Comparison of ENCODE assay signal across 27 cellular contexts in genomic region chr14:101187816-101188570, GRCh38.
A peak's percentile ranks its signal among the peaks of the same experiment; 100 is the strongest.
DNase-seq lines count a peak whose midpoint lies in the region; ATAC-seq and TF ChIP-seq lines count a peak whose summit lies in the region.
"Had no signal": no experiment of that assay in that cellular context is flagged by ENCODE, and none has a peak within 500 bp of the region (broad histone marks: within the 10 kb centered on the region; RNA-seq: fewer than 3 reads in every experiment).

No MANE protein-coding gene starts in this region.

- H3K79me2 ChIP-seq in H9 (ENCODE audit: insufficient read depth, low read length) = no peaks in the 10 kb centered on the region
- H3K79me2 ChIP-seq in mesendoderm (ENCODE audit: control insufficient read depth, insufficient read depth, low read length) = no peaks in the 10 kb centered on the region

- H3K4me1 Mint-ChIP-seq in activated T-cell treated with anti-CD3 and anti-CD28 coated beads, Interleukin-2, amount 50 U/mL, for 24 hours (ENCODE audit: low read depth) = no peaks in the 10 kb centered on the region
- H3K4me1 Mint-ChIP-seq in H9 = peaks cover 9 to 21% of the 10 kb centered on the region in 2 experiments
- no peaks in the 10 kb centered on the region for H3K4me1 Mint-ChIP-seq in T-helper 2 cell treated with Interferon-gamma antibody and Interleukin-4, amounts not matched to agents 5 μg/mL and 100 μg/mL, for 36 hours (ENCODE audit: low read depth)
- H3K4me1 Mint-ChIP-seq: activated naive CD8-positive, alpha-beta T cell treated with anti-CD3 and anti-CD28 coated beads, Interleukin-2, amount 50 U/mL, for 24 hours; naive B cell; stimulated activated naive B cell treated with anti-CD40 and anti-IgM and Interleukin-4, amounts not matched to agents 10 μg/mL and 1 μg/mL and 100 μg/mL, for 72 hours had no signal

- H2BK12ac ChIP-seq in H9 (ENCODE audit: insufficient read length, low read depth, low read length) = no peak overlapping the region

- intact Hi-C loops in upper lobe of right lung (cut with DNase I) = no loop called here

- H3K56ac ChIP-seq in H9 (ENCODE audit: insufficient read length, low read depth, low read length) = no peak overlapping the region
- no peak overlapping the region for H3K56ac ChIP-seq in mesendoderm (ENCODE audit: low read length)

- no peak overlapping the region for H2AFZ ChIP-seq in H9 (ENCODE audit: low read length)

- TF ChIP-seq CTCF in H9 (conservative IDR thresholded peaks at IDR 0.05) (peak; percentile 37; the same call in 2 of the 3 replicates), upper lobe of right lung (IDR thresholded peaks at IDR 0.05) (no peak)

- H3K18ac ChIP-seq in H9 (ENCODE audit: insufficient read length, low read depth, low read length) (no peak overlapping the region), mesendoderm (ENCODE audit: low read length) (no peak overlapping the region)

- H3K4me2 ChIP-seq in H9 (ENCODE audit: insufficient read depth, insufficient read length, low read length) = no peak overlapping the region
- no peak overlapping the region for H3K4me2 ChIP-seq in mesendoderm (ENCODE audit: low read length)

- no peak overlapping the region for H2BK15ac ChIP-seq in H9 (ENCODE audit: low read depth, low read length)
- no peak overlapping the region for H2BK15ac ChIP-seq in mesendoderm (replicated peaks; ENCODE audit: low read depth)

- ATAC-seq in upper lobe of right lung (no peak), HG03521 (IDR thresholded peaks at IDR 0.05; ENCODE audit: unreplicated experiment) (no peak)
- ATAC-seq: activated naive CD8-positive, alpha-beta T cell treated with anti-CD3 and anti-CD28 coated beads, Interleukin-2, amount 50 U/mL, for 24 hours; activated T-cell treated with anti-CD3 and anti-CD28 coated beads, Interleukin-2, amount 50 U/mL, for 72 hours; CD8-positive, alpha-beta T cell; GM12878; left ventricle myocardium superior; stimulated activated naive B cell treated with anti-CD40 and anti-IgM and Interleukin-4, amounts not matched to agents 10 μg/mL and 1 μg/mL and 100 μg/mL, for 72 hours had no signal

- H3K27ac ChIP-seq in H9 (ENCODE audit: insufficient read length, low read depth, low read length) (no peak overlapping the region), mesendoderm (ENCODE audit: low read depth, low read length) (no peak overlapping the region), upper lobe of right lung (no peak overlapping the region)
- H3K27ac ChIP-seq: suprapubic skin had no signal

- no peak overlapping the region for H3K4me3 Mint-ChIP-seq in activated T-cell treated with anti-CD3 and anti-CD28 coated beads, Interleukin-2, amount 50 U/mL, for 24 hours
- H3K4me3 Mint-ChIP-seq in H9 = no peak overlapping the region
- H3K4me3 Mint-ChIP-seq in T-helper 2 cell treated with Interferon-gamma antibody and Interleukin-4, amounts not matched to agents 5 μg/mL and 100 μg/mL, for 36 hours = no peak overlapping the region
- H3K4me3 Mint-ChIP-seq: activated naive CD8-positive, alpha-beta T cell treated with anti-CD3 and anti-CD28 coated beads, Interleukin-2, amount 50 U/mL, for 24 hours; activated T-cell treated with anti-CD3 and anti-CD28 coated beads, Interleukin-2, amount 50 U/mL, for 72 hours; CD8-positive, alpha-beta T cell; naive B cell; stimulated activated naive B cell treated with anti-CD40 and anti-IgM and Interleukin-4, amounts not matched to agents 10 μg/mL and 1 μg/mL and 100 μg/mL, for 72 hours had no signal

- no peaks in the 10 kb centered on the region for H3K36me3 Mint-ChIP-seq in activated T-cell treated with anti-CD3 and anti-CD28 coated beads, Interleukin-2, amount 50 U/mL, for 24 hours (ENCODE audit: low read depth)
- H3K36me3 Mint-ChIP-seq in H9 (ENCODE audit: insufficient read depth in 1 of 3, low read depth in 3 of 3) = no peaks in the 10 kb centered on the region; a peak in 1 of 7 replicates
- H3K36me3 Mint-ChIP-seq in T-helper 2 cell treated with Interferon-gamma antibody and Interleukin-4, amounts not matched to agents 5 μg/mL and 100 μg/mL, for 36 hours (ENCODE audit: low read depth) = no peaks in the 10 kb centered on the region
- H3K36me3 Mint-ChIP-seq: CD8-positive, alpha-beta T cell; naive B cell; stimulated activated naive B cell treated with anti-CD40 and anti-IgM and Interleukin-4, amounts not matched to agents 10 μg/mL and 1 μg/mL and 100 μg/mL, for 72 hours had no signal

- no peak overlapping the region for H2BK20ac ChIP-seq in H9 (ENCODE audit: low read depth, low read length, poor library complexity, severe bottlenecking)

- H4K91ac ChIP-seq in H9 (ENCODE audit: insufficient read length, low read depth, low read length) = no peak overlapping the region

- H4K20me1 ChIP-seq in H9 (ENCODE audit: control insufficient read depth, insufficient read depth, insufficient read length) = no peaks in the 10 kb centered on the region

- H4K8ac ChIP-seq in H9 (replicated peaks; ENCODE audit: insufficient read length, low read depth, low read length) (no peak overlapping the region), mesendoderm (ENCODE audit: low read depth, low read length) (no peak overlapping the region)

- H2AK5ac ChIP-seq in H9 (ENCODE audit: insufficient read length, low read length) (no peak overlapping the region), mesendoderm (ENCODE audit: low read length) (no peak overlapping the region)

- H3K23me2 ChIP-seq in H9 (ENCODE audit: insufficient read length, low read depth, low read length, poor library complexity, severe bottlenecking) = no peaks in the 10 kb centered on the region

- H3K4ac ChIP-seq in H9 (ENCODE audit: low read depth, low read length) (no peak overlapping the region), mesendoderm (ENCODE audit: low read depth, low read length) (peak overlapping the region; percentile 44)

- H3K4me1 ChIP-seq in H9 (ENCODE audit: insufficient read depth, low read length) (no peaks in the 10 kb centered on the region), mesendoderm (ENCODE audit: control insufficient read depth, low read depth, low read length) (peaks cover 2% of the 10 kb centered on the region), upper lobe of right lung (no peaks in the 10 kb centered on the region)
- H3K4me1 ChIP-seq: suprapubic skin had no signal

- H3K36me3 ChIP-seq in mesendoderm (ENCODE audit: control insufficient read depth, insufficient read depth, low read length) (no peaks in the 10 kb centered on the region), upper lobe of right lung (no peaks in the 10 kb centered on the region)
- H3K36me3 ChIP-seq: suprapubic skin had no signal

- H3K4me3 ChIP-seq in mesendoderm (ENCODE audit: low read length) (no peak overlapping the region), upper lobe of right lung (no peak overlapping the region)
- H3K4me3 ChIP-seq: GM12878, suprapubic skin had no signal

- H2BK5ac ChIP-seq in H9 (ENCODE audit: insufficient read length, low read length) (no peak overlapping the region), mesendoderm (ENCODE audit: low read length) (no peak overlapping the region)

- H3K9ac ChIP-seq in H9 (ENCODE audit: extremely low read depth, insufficient read length, low read length) = no peak overlapping the region
- H3K9ac ChIP-seq in mesendoderm (ENCODE audit: low read length) = no peak overlapping the region

- no CpG with 5 or more reads among the region's 14 CpGs for WGBS in H9 (ENCODE audit: extremely low coverage, insufficient read length, low lambda C conversion rate)
- no CpG with 5 or more reads among the region's 14 CpGs for WGBS in mesendoderm (ENCODE audit: extremely low coverage, insufficient coverage, low lambda C conversion rate)

- peak; percentile 18 for DNase-seq in activated T-cell treated with anti-CD3 and anti-CD28 coated beads, Interleukin-2, amount 50 U/mL, for 24 hours
- DNase-seq in activated T-cell treated with anti-CD3 and anti-CD28 coated beads, Interleukin-2, amount 50 U/mL, for 48 hours = no peak
- peak; percentile 41 for DNase-seq in H9
- peak; percentile 25 for DNase-seq in mesendoderm
- peak; percentile 46 for DNase-seq in upper lobe of right lung
- DNase-seq in T-helper 2 cell treated with Interferon-gamma antibody and Interleukin-4, amounts not matched to agents 5 μg/mL and 100 μg/mL, for 36 hours (ENCODE audit: low spot score) = no peak
- DNase-seq in LoVo (ENCODE audit: low spot score) = no peak
- DNase-seq: activated CD4-positive, alpha-beta T cell treated with anti-CD3 and anti-CD28 coated beads for 4 hours; activated naive CD4-positive, alpha-beta T cell; activated naive CD8-positive, alpha-beta T cell treated with anti-CD3 and anti-CD28 coated beads, Interleukin-2, amount 50 U/mL, for 24 hours; activated T-cell treated with anti-CD3 and anti-CD28 coated beads, Interleukin-2, amount 50 U/mL, for 72 hours; caudate nucleus; foreskin fibroblast; Kasumi-1; left ventricle myocardium superior; midbrain; naive B cell; NCI-H1417 treated with DMSO at 0.1 percent for 48 hours; NCI-H226; NCI-H526 treated with DMSO at 0.1 percent for 48 hours; SHP77 treated with DMSO at 0.1 percent for 48 hours; stimulated activated naive B cell treated with anti-CD40 and anti-IgM and Interleukin-4, amounts not matched to agents 10 μg/mL and 1 μg/mL and 100 μg/mL, for 72 hours; T-helper 9 cell had no signal

- H3K27ac Mint-ChIP-seq in activated T-cell treated with anti-CD3 and anti-CD28 coated beads, Interleukin-2, amount 50 U/mL, for 24 hours = no peak overlapping the region
- no peak overlapping the region; a peak in 1 of 7 replicates for H3K27ac Mint-ChIP-seq in H9
- no peak overlapping the region for H3K27ac Mint-ChIP-seq in T-helper 2 cell treated with Interferon-gamma antibody and Interleukin-4, amounts not matched to agents 5 μg/mL and 100 μg/mL, for 36 hours
- H3K27ac Mint-ChIP-seq: activated naive CD8-positive, alpha-beta T cell treated with anti-CD3 and anti-CD28 coated beads, Interleukin-2, amount 50 U/mL, for 24 hours; activated T-cell treated with anti-CD3 and anti-CD28 coated beads, Interleukin-2, amount 50 U/mL, for 72 hours; CD8-positive, alpha-beta T cell; naive B cell; stimulated activated naive B cell treated with anti-CD40 and anti-IgM and Interleukin-4, amounts not matched to agents 10 μg/mL and 1 μg/mL and 100 μg/mL, for 72 hours had no signal

- H4K5ac ChIP-seq in H9 (ENCODE audit: insufficient read length, low read depth, low read length) = no peak overlapping the region
- H4K5ac ChIP-seq in mesendoderm (ENCODE audit: low read length) = no peak overlapping the region

- no peak overlapping the region; the same call in 1 of the 2 replicates for H3K14ac ChIP-seq in H9 (ENCODE audit: insufficient read depth, low read length)

- H3K79me1 ChIP-seq in H9 (ENCODE audit: insufficient read depth, low read depth, low read length, poor library complexity, severe bottlenecking) = no peaks in the 10 kb centered on the region
- H3K79me1 ChIP-seq in mesendoderm (ENCODE audit: low read length) = no peaks in the 10 kb centered on the region

- no peaks in the 10 kb centered on the region for H3K27me3 ChIP-seq in H9 (ENCODE audit: insufficient read depth, low read length)
- H3K27me3 ChIP-seq in mesendoderm (ENCODE audit: insufficient read depth, low read length, poor library complexity) = no peaks in the 10 kb centered on the region
- H3K27me3 ChIP-seq in upper lobe of right lung = no peaks in the 10 kb centered on the region

- H3T11ph ChIP-seq in H9 (ENCODE audit: low read length) = no peak overlapping the region

- H2BK120ac ChIP-seq in H9 (ENCODE audit: low read depth, low read length, poor library complexity, severe bottlenecking) = no peak overlapping the region
- no peak overlapping the region for H2BK120ac ChIP-seq in mesendoderm (ENCODE audit: low read depth, low read length)

- H3K27me3 Mint-ChIP-seq in activated T-cell treated with anti-CD3 and anti-CD28 coated beads, Interleukin-2, amount 50 U/mL, for 24 hours = peaks cover 2% of the 10 kb centered on the region
- peaks cover 12% of the 10 kb centered on the region for H3K27me3 Mint-ChIP-seq in H9 (ENCODE audit: low read depth)
- H3K27me3 Mint-ChIP-seq in T-helper 2 cell treated with Interferon-gamma antibody and Interleukin-4, amounts not matched to agents 5 μg/mL and 100 μg/mL, for 36 hours (ENCODE audit: low read depth) = no peaks in the 10 kb centered on the region
- H3K27me3 Mint-ChIP-seq: activated naive CD8-positive, alpha-beta T cell treated with anti-CD3 and anti-CD28 coated beads, Interleukin-2, amount 50 U/mL, for 24 hours; stimulated activated naive B cell treated with anti-CD40 and anti-IgM and Interleukin-4, amounts not matched to agents 10 μg/mL and 1 μg/mL and 100 μg/mL, for 72 hours had no signal

- H3K9me3 ChIP-seq in H9 (ENCODE audit: control insufficient read depth, low read depth, low read length) (no peaks in the 10 kb centered on the region), upper lobe of right lung (no peaks in the 10 kb centered on the region)
- H3K9me3 ChIP-seq: suprapubic skin had no signal

- no peaks in the 10 kb centered on the region for H3K9me3 Mint-ChIP-seq in activated T-cell treated with anti-CD3 and anti-CD28 coated beads, Interleukin-2, amount 50 U/mL, for 24 hours
- H3K9me3 Mint-ChIP-seq in H9 = no peaks in the 10 kb centered on the region; a peak in 1 of 5 replicates
- no peaks in the 10 kb centered on the region for H3K9me3 Mint-ChIP-seq in T-helper 2 cell treated with Interferon-gamma antibody and Interleukin-4, amounts not matched to agents 5 μg/mL and 100 μg/mL, for 36 hours
- H3K9me3 Mint-ChIP-seq: activated naive CD8-positive, alpha-beta T cell treated with anti-CD3 and anti-CD28 coated beads, Interleukin-2, amount 50 U/mL, for 24 hours; CD8-positive, alpha-beta T cell had no signal

- H3K23ac ChIP-seq in H9 (ENCODE audit: insufficient read length, low read depth, low read length) = no peak overlapping the region
- no peak overlapping the region for H3K23ac ChIP-seq in mesendoderm (ENCODE audit: low read length)

Comparison
In these comparisons a context has a peak if more than half of its experiments do, and no peak if none do; other contexts are left out.
1. DNase-seq: peak in activated T-cell treated with anti-CD3 and anti-CD28 coated beads, Interleukin-2, amount 50 U/mL, for 24 hours (single experiment), H9 (single experiment), mesendoderm (single experiment) and upper lobe of right lung (single experiment); none in activated T-cell treated with anti-CD3 and anti-CD28 coated beads, Interleukin-2, amount 50 U/mL, for 48 hours (0 of 2), T-helper 2 cell treated with Interferon-gamma antibody and Interleukin-4, amounts not matched to agents 5 μg/mL and 100 μg/mL, for 36 hours (single experiment) and LoVo (single experiment).